Comparison of ENCODE assay signal across 10 cellular contexts in the genomic region with DNA sequence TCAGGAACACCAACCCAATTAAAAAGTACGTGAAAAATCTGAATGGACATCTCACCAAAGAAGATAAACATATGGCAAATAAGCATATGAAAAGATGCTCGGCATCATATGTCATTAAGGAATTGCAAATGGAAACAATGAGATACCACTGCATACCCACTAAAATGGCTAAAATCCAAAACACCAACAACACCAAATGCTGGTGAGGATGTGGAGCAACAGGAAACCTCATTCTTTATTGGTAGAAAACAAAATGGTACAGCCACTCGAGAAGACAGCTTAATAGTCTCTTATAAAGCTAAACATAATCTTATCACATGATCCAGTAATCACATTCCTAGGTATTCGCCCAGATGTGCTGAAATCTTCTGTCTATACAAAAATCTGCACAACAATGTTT.
"Had no signal": no experiment of that assay in that cellular context is flagged by ENCODE, and none has a peak within 500 bp of the region (broad histone marks: within the 10 kb centered on the region; RNA-seq: fewer than 3 reads in every experiment).

No MANE protein-coding gene starts in this region.

- H3K27ac ChIP-seq: HL-60, KMS-11 had no signal

- ATAC-seq: GM23338, HCT116 had no signal

- FAIRE-seq: HTR-8/SVneo had no signal

- H2AFZ ChIP-seq: GM23338 had no signal

- H3K36me3 ChIP-seq: HAP-1 had no signal

- H3K9me3 ChIP-seq: HAP-1 had no signal

- DNase-seq: H7, HFFc6, IMR-90, KBM-7 had no signal

- H3K4me2 ChIP-seq: GM23338, KMS-11 had no signal

- H3K4me3 ChIP-seq: GM23338, HAP-1 had no signal

- H3K9ac ChIP-seq: KMS-11 had no signal
